ENCODE assay signal across 1 cellular context in the genomic region with DNA sequence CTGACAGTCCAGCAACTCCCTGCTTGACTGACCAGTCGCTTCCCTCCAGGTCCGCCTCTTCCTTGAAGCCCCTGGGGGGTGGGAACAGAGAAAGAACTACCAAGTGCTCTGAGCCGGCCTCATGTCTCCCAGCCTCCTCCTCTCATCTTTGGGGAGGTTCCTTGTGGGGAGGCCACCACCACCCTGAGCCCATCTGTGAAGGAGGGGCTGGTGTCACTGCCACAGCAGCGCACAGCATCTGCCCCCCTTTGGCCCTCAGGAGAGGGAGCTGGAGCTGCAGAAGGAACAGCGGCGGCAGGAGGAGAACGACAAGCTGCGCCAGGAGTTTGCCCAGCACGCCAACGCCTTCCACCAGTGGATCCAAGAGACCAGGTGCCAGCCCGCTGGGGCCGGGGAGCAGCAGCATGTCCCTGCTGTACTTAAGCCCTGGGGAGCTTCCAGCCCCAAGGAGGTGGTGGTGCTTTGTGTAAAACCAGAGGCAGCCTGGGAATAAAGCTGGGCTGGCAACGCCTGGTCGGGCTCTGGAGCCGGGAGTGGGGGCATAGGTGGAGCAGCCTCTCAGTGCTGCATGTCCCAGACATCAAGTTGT.
TF ChIP-seq lines count a peak whose summit lies in the region.

No MANE protein-coding gene starts in this region.

TF ChIP-seq in SK-N-SH, 30 proteins besides CTCF, POLR2A, EP300 and RAD21:
- TF ChIP-seq REST (IDR thresholded peaks at IDR 0.05; ENCODE audit: low read depth, low read length), result no peak
- no peak for TF ChIP-seq MXI1 (IDR thresholded peaks at IDR 0.05; ENCODE audit: low read depth, low read length)
- no peak for TF ChIP-seq FOXM1 (IDR thresholded peaks at IDR 0.05; ENCODE audit: low read depth)
- TF ChIP-seq YY1 (IDR thresholded peaks at IDR 0.05; ENCODE audit: low read depth), result no peak
- no peak for TF ChIP-seq GATA2 (CRISPR knock-in tag; IDR thresholded peaks at IDR 0.05)
- no peak for TF ChIP-seq MEF2A (IDR thresholded peaks at IDR 0.05; ENCODE audit: borderline replicate concordance, low read depth)
- TF ChIP-seq TEAD4 (IDR thresholded peaks at IDR 0.05; ENCODE audit: borderline replicate concordance, insufficient read depth), result no peak
- TF ChIP-seq ZBTB33 (IDR thresholded peaks at IDR 0.05; ENCODE audit: borderline replicate concordance, low read depth), result no peak
- no peak for TF ChIP-seq NRF1 (IDR thresholded peaks at IDR 0.05; ENCODE audit: low read depth, low read length)
- no peak for TF ChIP-seq SMC3 (IDR thresholded peaks at IDR 0.05; ENCODE audit: low read depth, low read length)
- TF ChIP-seq RFX5 (IDR thresholded peaks at IDR 0.05; ENCODE audit: low read length), result no peak
